16 cellular contexts compared by ENCODE assay signal in the genomic region with DNA sequence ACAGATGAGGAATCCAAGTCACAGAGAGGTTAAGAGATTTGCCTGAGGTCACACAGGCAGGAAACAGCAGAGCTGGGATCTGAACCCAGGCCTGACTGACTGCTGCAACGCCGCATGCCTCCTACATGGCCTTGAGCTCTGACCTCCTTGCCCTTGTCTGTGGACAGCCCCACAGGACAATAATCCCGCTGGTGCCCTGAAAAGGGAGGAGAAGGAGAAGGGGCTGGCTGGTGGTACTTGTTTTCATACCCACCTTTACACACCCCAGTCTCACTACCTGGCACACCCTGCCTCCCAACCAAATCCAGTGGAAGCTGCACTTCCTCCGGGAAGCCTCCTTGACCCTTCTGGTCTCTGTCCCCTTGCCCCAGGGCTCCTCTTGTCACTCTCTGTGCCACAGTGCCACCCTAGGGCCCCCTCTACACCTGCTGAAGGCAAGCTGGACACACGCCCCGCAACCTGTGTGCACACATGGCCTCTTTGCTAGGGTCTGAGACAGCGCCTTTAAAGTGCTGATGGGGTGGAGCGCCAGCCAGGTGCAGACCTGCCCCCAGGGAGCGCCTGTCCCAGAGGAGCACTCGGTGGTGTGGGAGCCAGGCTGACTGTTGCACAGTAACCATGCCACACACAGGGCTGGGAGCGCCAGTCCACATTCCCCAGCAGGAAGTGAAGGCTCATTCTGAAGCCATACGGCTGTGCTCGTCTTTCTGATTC. TPM values are rescaled to one million over a fixed set of nuclear protein-coding genes. Genes with fewer than 3 reads are reported as not detected.
DNase-seq lines count a peak whose midpoint lies in the region; ATAC-seq, FAIRE-seq and TF ChIP-seq lines count a peak whose summit lies in the region.
"Had no signal": no experiment of that assay in that cellular context is flagged by ENCODE, and none has a peak within 500 bp of the region (broad histone marks: within the 10 kb centered on the region; RNA-seq: fewer than 3 reads in every experiment).

No MANE protein-coding gene starts in this region.

- H3K27ac ChIP-seq in GM12878 (ENCODE audit: control insufficient read depth, insufficient read depth) = no peak overlapping the region
- H3K27ac ChIP-seq in right lobe of liver = peak overlapping the region in 1 of 3 donors; percentile 58
- H3K27ac ChIP-seq in stomach smooth muscle (ENCODE audit: low read length) = no peak overlapping the region
- H3K27ac ChIP-seq: 22Rv1, VCaP had no signal

- no peaks in the 10 kb centered on the region for H3K9me3 ChIP-seq in GM12878 (replicated peaks; ENCODE audit: control insufficient read depth, insufficient read depth, low read length)
- H3K9me3 ChIP-seq in right lobe of liver = no peaks in the 10 kb centered on the region
- H3K9me3 ChIP-seq in stomach smooth muscle (ENCODE audit: control insufficient read depth in 2 of 2, low read length in 2 of 2) = no peaks in the 10 kb centered on the region

- H3K79me2 ChIP-seq in GM12878 (ENCODE audit: control insufficient read depth, insufficient read depth, low read length) = no peaks in the 10 kb centered on the region

- no peaks in the 10 kb centered on the region for H3K36me3 Mint-ChIP-seq in immature natural killer cell
- H3K36me3 Mint-ChIP-seq: activated naive CD8-positive, alpha-beta T cell treated with anti-CD3 and anti-CD28 coated beads, Interleukin-2, amount 10 ng/mL, durations not matched to agents 7 days and 5 days had no signal

- H3K36me3 ChIP-seq in GM12878 (ENCODE audit: control insufficient read depth in 2 of 2, insufficient read depth in 2 of 2, low read length in 1 of 2) (no peaks in the 10 kb centered on the region), right lobe of liver (no peaks in the 10 kb centered on the region), stomach smooth muscle (ENCODE audit: control insufficient read depth in 2 of 2, insufficient read depth in 2 of 2, low read length in 2 of 2) (peaks cover 0 to 2% of the 10 kb centered on the region in 2 donors)

- H3K27ac Mint-ChIP-seq in immature natural killer cell = no peak overlapping the region
- H3K27ac Mint-ChIP-seq: activated naive CD8-positive, alpha-beta T cell treated with anti-CD3 and anti-CD28 coated beads, Interleukin-2, amount 10 ng/mL, durations not matched to agents 7 days and 5 days had no signal

- H3K4me3 ChIP-seq in GM12878 (no peak overlapping the region), right lobe of liver (no peak overlapping the region), stomach smooth muscle (ENCODE audit: low read length in 2 of 2) (peak overlapping the region in 1 of 2 donors; percentile 55)

- no TSS peak for BruUV-seq in GM12878 (replicated peaks; lab: Mats Ljungman, UMichigan)

- TF ChIP-seq RAD21 in GM12878 (IDR thresholded peaks at IDR 0.05; ENCODE audit: insufficient read depth, low read depth, low read length) = no peak

- no peak overlapping the region for H3K4me2 ChIP-seq in GM12878 (ENCODE audit: control insufficient read depth, insufficient read depth)

- H3K27me3 ChIP-seq in GM12878 (replicated peaks in 1 of 2; ENCODE audit: control insufficient read depth in 2 of 2, insufficient read depth in 2 of 2, low read length in 1 of 2) (no peaks in the 10 kb centered on the region; a peak in 1 of 4 replicates), right lobe of liver (no peaks in the 10 kb centered on the region), stomach smooth muscle (ENCODE audit: control insufficient read depth in 1 of 2, insufficient read depth in 2 of 2, low read length in 2 of 2) (no peaks in the 10 kb centered on the region)

- H3K4me1 ChIP-seq in GM12878 (ENCODE audit: control insufficient read depth, insufficient read depth, low read length) (no peaks in the 10 kb centered on the region), right lobe of liver (peaks cover 2 to 73% (median 15%) of the 10 kb centered on the region in 4 donors), stomach smooth muscle (ENCODE audit: control insufficient read depth, insufficient read depth, low read length) (no peaks in the 10 kb centered on the region)

- RAD21 ChIA-PET in GM12878 (lab: Charles Lee; ENCODE audit: unreplicated experiment) = no interaction called here

- no peaks in the 10 kb centered on the region for H3K4me1 Mint-ChIP-seq in immature natural killer cell

- no peak overlapping the region for H2AFZ ChIP-seq in GM12878 (ENCODE audit: control insufficient read depth, low read depth, low read length)

- no peak overlapping the region for H3K4me3 Mint-ChIP-seq in immature natural killer cell
- H3K4me3 Mint-ChIP-seq: activated naive CD8-positive, alpha-beta T cell treated with anti-CD3 and anti-CD28 coated beads, Interleukin-2, amount 10 ng/mL, durations not matched to agents 7 days and 5 days had no signal

- WGBS in GM12878 (ENCODE audit: insufficient coverage, insufficient replicate concordance, low lambda C conversion rate, missing lambda C conversion rate) = 22% methylated on average over 13 of the region's 13 CpGs
- WGBS in right lobe of liver (ENCODE audit: insufficient coverage, low coverage, low lambda C conversion rate, missing lambda C conversion rate) = 24% methylated on average over 6 of the region's 13 CpGs

- ATAC-seq in GM12878 = peak; percentile 28
- ATAC-seq in right lobe of liver = peak; percentile 8 to 27 (median 25)

- TF ChIP-seq POLR2A in GM12878 (IDR thresholded peaks at IDR 0.05; ENCODE audit: low read depth, low read length) (no peak), right lobe of liver (IDR thresholded peaks at IDR 0.05) (no peak)

- no peaks in the 10 kb centered on the region for H3K9me3 Mint-ChIP-seq in immature natural killer cell
- H3K9me3 Mint-ChIP-seq: activated naive CD8-positive, alpha-beta T cell treated with anti-CD3 and anti-CD28 coated beads, Interleukin-2, amount 10 ng/mL, durations not matched to agents 7 days and 5 days had no signal

- SMC1A ChIA-PET in GM12878 (lab: Charles Lee; ENCODE audit: uncharacterized antibody, unreplicated experiment) = no interaction called here

- H3K27me3 Mint-ChIP-seq in immature natural killer cell (ENCODE audit: low read depth in 3 of 3) = peaks cover 0 to 4% (median 3%) of the 10 kb centered on the region in 3 donors

- no peak for TF ChIP-seq EP300 in GM12878 (IDR thresholded peaks at IDR 0.05; ENCODE audit: borderline replicate concordance in 1 of 2, control insufficient read depth in 1 of 2, low read depth in 2 of 2, low read length in 2 of 2)

- TF ChIP-seq CTCF in GM12878 (IDR thresholded peaks at IDR 0.05 in 2 of 3, conservative IDR thresholded peaks at IDR 0.05 in 1 of 3; ENCODE audit: control insufficient read depth in 2 of 3, extremely low read depth in 1 of 3, insufficient read depth in 1 of 3, low read depth in 3 of 3, low read length in 3 of 3) (no peak), right lobe of liver (IDR thresholded peaks at IDR 0.05) (no peak)

- no peak for FAIRE-seq in GM12878 (lab: Jason Lieb, UNC)

- H3K9ac ChIP-seq in GM12878 (ENCODE audit: control insufficient read depth, insufficient read depth, low read length) (no peak overlapping the region), stomach smooth muscle (ENCODE audit: low read length in 2 of 2) (peak overlapping the region; percentile 36 to 51)

- intact Hi-C loops in GM12878 (cut with micrococcal nuclease; ENCODE audit: unreplicated experiment) (no loop called here), right lobe of liver (cut with DNase I) (no loop called here)

- DNase-seq in DMS153 (lab: John Stamatoyannopoulos, UW) = peak; percentile 27
- DNase-seq in DMS153 treated with DMSO at 0.1 percent for 48 hours (lab: John Stamatoyannopoulos, UW; ENCODE audit: unreplicated experiment) = no peak
- DNase-seq in GM12878 (ENCODE audit: low read depth, low spot score) = no peak
- DNase-seq in right lobe of liver = peak; percentile 42 to 66 (median 65)
- DNase-seq in activated gamma-delta T cell (lab: John Stamatoyannopoulos, UW) = no peak
- DNase-seq in immature natural killer cell = no peak
- no peak for DNase-seq in NCI-H2171 treated with DMSO at 0.1 percent for 48 hours (lab: John Stamatoyannopoulos, UW)
- DNase-seq: activated CD8-positive, alpha-beta memory T cell treated with anti-CD3 and anti-CD28 coated beads, Interleukin-2, amount 50 U/mL, for 4 hours; activated naive CD8-positive, alpha-beta T cell treated with anti-CD3 and anti-CD28 coated beads, Interleukin-2, amount 10 ng/mL, durations not matched to agents 7 days and 5 days; COR-L47; cortex of kidney; NCI-H1092; NCI-H82 had no signal

- POLR2A ChIA-PET in GM12878 (lab: Charles Lee) = interaction anchor here (0.7 kb wide), 1 partner anchor 59 kb away, joined by 3 read pairs; no protein-coding TSS in a partner anchor

- CTCF ChIA-PET in GM12878 (lab: Yijun Ruan, JAX) = interaction anchor here (0.6 to 0.8 kb wide), 2 partner anchors 32 to 112 kb away, joined by 3 to 5 read pairs; no protein-coding TSS in a partner anchor

- no peaks in the 10 kb centered on the region for H4K20me1 ChIP-seq in GM12878 (ENCODE audit: control insufficient read depth, insufficient read depth)

- in situ Hi-C loops in GM12878 (cut with MboI) = no loop called here

RNA-seq across cellular contexts. Expression of a gene that starts 38.6 kb away (rescaled TPM):
- 0.51 and 0.54 TPM in 2 replicates for total RNA-seq in GM12878 (2013; cell fraction: nucleolus; rRNA removed)
- total RNA-seq in GM12878 (2014; rRNA removed) (not detected in 2 replicates), GM12878 (2014; rRNA removed; fragmentation: Illumina TruSeq; extraction: Trizol) (0.04 and 0.05 TPM in 2 replicates), GM12878 (2021) (0.24 and 0.62 TPM in 2 replicates), right lobe of liver (10 to 100 TPM; 19.8 to 33.6 (median 22.7) TPM)
- 0.09 TPM for polyA plus RNA-seq in GM12878 (2011; ENCODE audit: low read depth)
- polyA plus RNA-seq in GM12878 (2011; rRNA removed) (0.16 and 0.34 TPM in 2 replicates), GM12878 (2014; fragmentation: Illumina TruSeq; extraction: Trizol) (0.03 and 0.04 TPM in 2 replicates), GM12878 (2014; fragmentation: Nextera tagmentation; extraction: Ambion mirVana) (under 1 TPM in 1 of 2 experiments, not detected in 1; 0.02 TPM), GM12878 (2014; rRNA removed) (0.04 TPM in 2 replicates), GM12878 (2016; fragmentation: Nextera tagmentation; extraction: Ambion mirVana) (not detected), immature natural killer cell (1 to 10 TPM; 1.6 to 2.2 (median 1.7) TPM)
- polyA plus RNA-seq in GM12878 (2011; cell fraction: cytosol; rRNA removed) = 0.38 and 0.45 TPM in 2 replicates
- polyA plus RNA-seq in GM12878 (2011; cell fraction: nucleus; rRNA removed) = 0.37 and 0.39 TPM in 2 replicates
- polyA plus RNA-seq in GM12878 (2012) = 0.11 and 0.16 TPM in 2 replicates
- 0.22 and 0.57 TPM in 2 replicates for polyA minus RNA-seq in GM12878 (2011; rRNA and poly(A)+ RNA removed)
- 0.27 and 0.31 TPM in 2 replicates for polyA minus RNA-seq in GM12878 (2011; cell fraction: cytosol; rRNA and poly(A)+ RNA removed)
- polyA minus RNA-seq in GM12878 (2011; cell fraction: nucleus; rRNA and poly(A)+ RNA removed) = 0.24 and 0.29 TPM in 2 replicates

RNA-seq across cellular contexts. Expression of a gene that starts 59.6 kb away (rescaled TPM):
- 73.4 and 105 TPM in 2 replicates for total RNA-seq in GM12878 (2013; cell fraction: nucleolus; rRNA removed)
- total RNA-seq in GM12878 (2014; rRNA removed) (52.1 and 52.4 TPM in 2 replicates), GM12878 (2014; rRNA removed; fragmentation: Illumina TruSeq; extraction: Trizol) (69.0 and 78.3 TPM in 2 replicates), GM12878 (2021) (162 and 180 TPM in 2 replicates), right lobe of liver (100 to 1,000 TPM in 1 of 6 experiments, 10 to 100 TPM in 5; 53.7 to 106 (median 90.1) TPM)
- 78.0 TPM for polyA plus RNA-seq in GM12878 (2011; ENCODE audit: low read depth)
- polyA plus RNA-seq in GM12878 (2011; rRNA removed) (111 and 145 TPM in 2 replicates), GM12878 (2014; fragmentation: Illumina TruSeq; extraction: Trizol) (106 and 164 TPM in 2 replicates), GM12878 (2014; fragmentation: Nextera tagmentation; extraction: Ambion mirVana) (10 to 100 TPM; 28.8 to 71.9 TPM), GM12878 (2014; rRNA removed) (127 and 129 TPM in 2 replicates), GM12878 (2016; fragmentation: Nextera tagmentation; extraction: Ambion mirVana) (100 to 1,000 TPM; 129 to 140 TPM), immature natural killer cell (10 to 100 TPM in 2 of 3 donors, 1 to 10 TPM in 1; 9.6 to 15.1 (median 13.1) TPM)
- polyA plus RNA-seq in GM12878 (2011; cell fraction: cytosol; rRNA removed) = 220 and 257 TPM in 2 replicates
- polyA plus RNA-seq in GM12878 (2011; cell fraction: nucleus; rRNA removed) = 250 and 304 TPM in 2 replicates
- 81.9 and 104 TPM in 2 replicates for polyA plus RNA-seq in GM12878 (2012)
- polyA minus RNA-seq in GM12878 (2011; rRNA and poly(A)+ RNA removed) = 132 and 134 TPM in 2 replicates
- polyA minus RNA-seq in GM12878 (2011; cell fraction: cytosol; rRNA and poly(A)+ RNA removed) = 44.8 and 52.4 TPM in 2 replicates
- polyA minus RNA-seq in GM12878 (2011; cell fraction: nucleus; rRNA and poly(A)+ RNA removed) = 114 and 180 TPM in 2 replicates

Comparison
In these comparisons a context has a peak if more than half of its experiments do, and no peak if none do; other contexts are left out.
1. DNase-seq: peak in DMS153 (single experiment) and right lobe of liver (3 of 3); none in DMS153 treated with DMSO at 0.1 percent for 48 hours (single experiment), GM12878 (single experiment), activated gamma-delta T cell (single experiment), immature natural killer cell (0 of 3) and NCI-H2171 treated with DMSO at 0.1 percent for 48 hours (single experiment).
2. RNA of a gene that starts 38.6 kb away (total RNA-seq): 19.8 to 33.6 TPM in right lobe of liver; 0.04 to 0.62 TPM in GM12878; every median in the first group is over 10 times any median in the second.